Comparison of ENCODE assay signal across 1 cellular context in genomic region chr9:128399851-128400250, GRCh38.
TF ChIP-seq lines count a peak whose summit lies in the region.

No MANE protein-coding gene starts in this region.

TF ChIP-seq in H1, 55 proteins besides CTCF, POLR2A, EP300 and RAD21:
- TF ChIP-seq HDAC6 (IDR thresholded peaks at IDR 0.05; ENCODE audit: low read depth, low read length), result no peak
- TF ChIP-seq JUN (IDR thresholded peaks at IDR 0.05; ENCODE audit: low read depth, low read length), result no peak
- no peak for TF ChIP-seq POLR2AphosphoS5 (IDR thresholded peaks at IDR 0.05; ENCODE audit: low read depth, low read length)
- TF ChIP-seq TAF7 (optimal IDR thresholded peaks at IDR 0.05; ENCODE audit: borderline replicate concordance, low read depth, low read length), result no peak
TF ChIP-seq in H1: peak in this region for 0.
